Comparison of ENCODE assay signal across 23 cellular contexts in the genomic region with DNA sequence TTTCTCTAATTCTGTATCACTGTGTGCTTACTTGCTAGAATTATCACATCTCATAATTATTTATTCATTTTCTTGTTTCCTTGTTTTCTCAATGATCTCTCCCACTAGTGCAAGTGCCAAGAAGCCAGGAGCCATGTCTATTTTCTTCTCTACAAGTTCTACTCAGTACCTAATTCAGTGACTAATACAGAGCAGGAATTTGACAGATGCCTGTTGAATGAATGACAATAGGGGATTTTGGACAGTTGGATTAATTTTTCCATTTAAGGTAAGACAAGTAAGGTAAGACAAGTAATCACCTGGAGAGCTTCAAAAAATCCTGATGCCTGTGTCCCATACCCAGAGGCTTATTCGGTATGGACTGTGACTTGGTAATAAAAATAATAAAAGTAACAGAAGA.
DNase-seq lines count a peak whose midpoint lies in the region; ATAC-seq, FAIRE-seq and TF ChIP-seq lines count a peak whose summit lies in the region.
"Had no signal": no experiment of that assay in that cellular context is flagged by ENCODE, and none has a peak within 500 bp of the region (broad histone marks: within the 10 kb centered on the region; RNA-seq: fewer than 3 reads in every experiment).

No MANE protein-coding gene starts in this region.

- DNase-seq in bronchial epithelial cell (ENCODE audit: low read depth) (peak; percentile 58), NCI-H2227 treated with DMSO at 0.1 percent for 48 hours (lab: John Stamatoyannopoulos, UW) (no peak), NCI-H1105 treated with DMSO at 0.1 percent for 48 hours (lab: John Stamatoyannopoulos, UW) (no peak), suprapubic skin (ENCODE audit: low spot score in 2 of 2) (no peak)
- DNase-seq: activated CD8-positive, alpha-beta T cell treated with anti-CD3 and anti-CD28 coated beads, Interleukin-2, amount 10 ng/mL, durations not matched to agents 7 days and 5 days; activated naive CD4-positive, alpha-beta T cell; activated T-cell treated with anti-CD3 and anti-CD28 coated beads, Interleukin-2, amount 50 U/mL, for 1 hour; adrenal gland; cortex of kidney; endodermal cell; head of caudate nucleus; left lung; mucosa of descending colon; NCI-H1436; NCI-H526; posterior cingulate gyrus; SHP77; SW 1271 had no signal

- H3K36me3 ChIP-seq in bronchial epithelial cell (ENCODE audit: control insufficient read depth, insufficient read depth, low read length) (no peaks in the 10 kb centered on the region), liver (ENCODE audit: control insufficient read depth in 4 of 4, insufficient read depth in 3 of 4, low read depth in 1 of 4, low read length in 3 of 4) (no peaks in the 10 kb centered on the region), suprapubic skin (no peaks in the 10 kb centered on the region)
- H3K36me3 ChIP-seq: adrenal gland, left lung, vagina had no signal

- no peak overlapping the region for H3K9ac ChIP-seq in liver (ENCODE audit: low read depth in 1 of 2, low read length in 2 of 2)

- ATAC-seq in HG02798 (IDR thresholded peaks at IDR 0.05; ENCODE audit: poor library complexity, unreplicated experiment), result peak; percentile 2
- no peak for ATAC-seq in activated CD4-positive, CD25-positive, alpha-beta regulatory T cell treated with anti-CD3 and anti-CD28 coated beads, Interleukin-2, amount 50 U/mL, for 24 hours
- ATAC-seq: activated CD8-positive, alpha-beta T cell treated with anti-CD3 and anti-CD28 coated beads, Interleukin-2, amount 10 ng/mL, durations not matched to agents 7 days and 5 days had no signal

- TF ChIP-seq EP300 in suprapubic skin (IDR thresholded peaks at IDR 0.05), result no peak

- no peak for TF ChIP-seq POLR2A in suprapubic skin (IDR thresholded peaks at IDR 0.05)

- H3K4me3 ChIP-seq in GM08714 (ENCODE audit: low read length) (peak overlapping the region; percentile 52; the same call in 1 of the 2 replicates), bronchial epithelial cell (ENCODE audit: low read depth, low read length) (no peak overlapping the region), liver (ENCODE audit: low read depth in 1 of 3, low read length in 3 of 3) (no peak overlapping the region), suprapubic skin (no peak overlapping the region)
- H3K4me3 ChIP-seq: adrenal gland, left lung, mucosa of descending colon, vagina had no signal

- no peak for TF ChIP-seq CTCF in bronchial epithelial cell (IDR thresholded peaks at IDR 0.05; ENCODE audit: insufficient read depth, low read length, severe bottlenecking)
- no peak for TF ChIP-seq CTCF in liver (IDR thresholded peaks at IDR 0.05; ENCODE audit: low read depth, low read length, missing input control)
- no peak for TF ChIP-seq CTCF in suprapubic skin (IDR thresholded peaks at IDR 0.05)

- 80% methylated on average over 1 of the region's 1 CpG for WGBS in liver
- 100% methylated on average over 1 of the region's 1 CpG for WGBS in suprapubic skin

- H3K27me3 ChIP-seq in bronchial epithelial cell (ENCODE audit: control insufficient read depth, insufficient read depth, low read length) (no peaks in the 10 kb centered on the region), liver (ENCODE audit: control insufficient read depth in 4 of 4, insufficient read depth in 4 of 4, low read length in 3 of 4) (no peaks in the 10 kb centered on the region), suprapubic skin (no peaks in the 10 kb centered on the region)
- H3K27me3 ChIP-seq: adrenal gland, left lung, vagina had no signal

- H3K27ac ChIP-seq in liver (ENCODE audit: low read depth in 1 of 2, low read length in 2 of 2), result peak overlapping the region; percentile 7 to 32
- no peak overlapping the region for H3K27ac ChIP-seq in suprapubic skin
- H3K27ac ChIP-seq: adrenal gland, left lung, vagina had no signal

- H3K9me3 ChIP-seq in liver (ENCODE audit: control insufficient read depth in 4 of 4, low read length in 3 of 4), result no peaks in the 10 kb centered on the region
- no peaks in the 10 kb centered on the region for H3K9me3 ChIP-seq in suprapubic skin
- H3K9me3 ChIP-seq: adrenal gland, left lung, mucosa of descending colon, vagina had no signal

- FAIRE-seq in bronchial epithelial cell (lab: Jason Lieb, UNC), result no peak

- no peak for TF ChIP-seq RAD21 in liver (IDR thresholded peaks at IDR 0.05)

- H3K4me1 ChIP-seq in liver (ENCODE audit: control insufficient read depth in 4 of 4, insufficient read depth in 4 of 4, low read length in 3 of 4) (peaks cover 8 to 19% (median 10%) of the 10 kb centered on the region in 4 donors), suprapubic skin (no peaks in the 10 kb centered on the region)
- H3K4me1 ChIP-seq: vagina had no signal

TF ChIP-seq in liver, 16 proteins besides CTCF, POLR2A, EP300 and RAD21:
- TF ChIP-seq, protein P1, sequence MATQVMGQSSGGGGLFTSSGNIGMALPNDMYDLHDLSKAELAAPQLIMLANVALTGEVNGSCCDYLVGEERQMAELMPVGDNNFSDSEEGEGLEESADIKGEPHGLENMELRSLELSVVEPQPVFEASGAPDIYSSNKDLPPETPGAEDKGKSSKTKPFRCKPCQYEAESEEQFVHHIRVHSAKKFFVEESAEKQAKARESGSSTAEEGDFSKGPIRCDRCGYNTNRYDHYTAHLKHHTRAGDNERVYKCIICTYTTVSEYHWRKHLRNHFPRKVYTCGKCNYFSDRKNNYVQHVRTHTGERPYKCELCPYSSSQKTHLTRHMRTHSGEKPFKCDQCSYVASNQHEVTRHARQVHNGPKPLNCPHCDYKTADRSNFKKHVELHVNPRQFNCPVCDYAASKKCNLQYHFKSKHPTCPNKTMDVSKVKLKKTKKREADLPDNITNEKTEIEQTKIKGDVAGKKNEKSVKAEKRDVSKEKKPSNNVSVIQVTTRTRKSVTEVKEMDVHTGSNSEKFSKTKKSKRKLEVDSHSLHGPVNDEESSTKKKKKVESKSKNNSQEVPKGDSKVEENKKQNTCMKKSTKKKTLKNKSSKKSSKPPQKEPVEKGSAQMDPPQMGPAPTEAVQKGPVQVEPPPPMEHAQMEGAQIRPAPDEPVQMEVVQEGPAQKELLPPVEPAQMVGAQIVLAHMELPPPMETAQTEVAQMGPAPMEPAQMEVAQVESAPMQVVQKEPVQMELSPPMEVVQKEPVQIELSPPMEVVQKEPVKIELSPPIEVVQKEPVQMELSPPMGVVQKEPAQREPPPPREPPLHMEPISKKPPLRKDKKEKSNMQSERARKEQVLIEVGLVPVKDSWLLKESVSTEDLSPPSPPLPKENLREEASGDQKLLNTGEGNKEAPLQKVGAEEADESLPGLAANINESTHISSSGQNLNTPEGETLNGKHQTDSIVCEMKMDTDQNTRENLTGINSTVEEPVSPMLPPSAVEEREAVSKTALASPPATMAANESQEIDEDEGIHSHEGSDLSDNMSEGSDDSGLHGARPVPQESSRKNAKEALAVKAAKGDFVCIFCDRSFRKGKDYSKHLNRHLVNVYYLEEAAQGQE (IDR thresholded peaks at IDR 0.05), result no peak
- TF ChIP-seq SP1 (IDR thresholded peaks at IDR 0.05) (no peak), EGR1 (IDR thresholded peaks at IDR 0.05; ENCODE audit: low read depth in 2 of 2) (no peak), ATF3 (IDR thresholded peaks at IDR 0.05) (no peak), HNF4A (conservative IDR thresholded peaks at IDR 0.05) (no peak), NR2F2 (IDR thresholded peaks at IDR 0.05) (no peak), MAX (IDR thresholded peaks at IDR 0.05) (no peak), YY1 (IDR thresholded peaks at IDR 0.05) (no peak), HNF4G (IDR thresholded peaks at IDR 0.05) (no peak), FOXA1 (IDR thresholded peaks at IDR 0.05) (no peak), FOXA2 (IDR thresholded peaks at IDR 0.05) (no peak)
- TF ChIP-seq, protein P2, sequence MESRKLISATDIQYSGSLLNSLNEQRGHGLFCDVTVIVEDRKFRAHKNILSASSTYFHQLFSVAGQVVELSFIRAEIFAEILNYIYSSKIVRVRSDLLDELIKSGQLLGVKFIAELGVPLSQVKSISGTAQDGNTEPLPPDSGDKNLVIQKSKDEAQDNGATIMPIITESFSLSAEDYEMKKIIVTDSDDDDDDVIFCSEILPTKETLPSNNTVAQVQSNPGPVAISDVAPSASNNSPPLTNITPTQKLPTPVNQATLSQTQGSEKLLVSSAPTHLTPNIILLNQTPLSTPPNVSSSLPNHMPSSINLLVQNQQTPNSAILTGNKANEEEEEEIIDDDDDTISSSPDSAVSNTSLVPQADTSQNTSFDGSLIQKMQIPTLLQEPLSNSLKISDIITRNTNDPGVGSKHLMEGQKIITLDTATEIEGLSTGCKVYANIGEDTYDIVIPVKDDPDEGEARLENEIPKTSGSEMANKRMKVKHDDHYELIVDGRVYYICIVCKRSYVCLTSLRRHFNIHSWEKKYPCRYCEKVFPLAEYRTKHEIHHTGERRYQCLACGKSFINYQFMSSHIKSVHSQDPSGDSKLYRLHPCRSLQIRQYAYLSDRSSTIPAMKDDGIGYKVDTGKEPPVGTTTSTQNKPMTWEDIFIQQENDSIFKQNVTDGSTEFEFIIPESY (IDR thresholded peaks at IDR 0.05), result no peak
